In genomic region chr6:33405541-33405940, GRCh38 we compare ENCODE assay signal across 1 cellular context.
TF ChIP-seq lines count a peak whose summit lies in the region.

No MANE protein-coding gene starts in this region.

TF ChIP-seq in IMR-90, 13 proteins besides CTCF, POLR2A, EP300 and RAD21:
- no peak for TF ChIP-seq ELK1 (IDR thresholded peaks at IDR 0.05; ENCODE audit: borderline replicate concordance, low read depth, low read length)
- no peak for TF ChIP-seq MXI1 (IDR thresholded peaks at IDR 0.05; ENCODE audit: borderline replicate concordance, low read depth, low read length)
- no peak for TF ChIP-seq CHD1 (IDR thresholded peaks at IDR 0.05; ENCODE audit: low read depth, low read length)
- TF ChIP-seq MAFK (IDR thresholded peaks at IDR 0.05; ENCODE audit: low read depth, low read length), result no peak
- no peak for TF ChIP-seq CEBPB (IDR thresholded peaks at IDR 0.05; ENCODE audit: low read depth, low read length)
- TF ChIP-seq, protein P1, sequence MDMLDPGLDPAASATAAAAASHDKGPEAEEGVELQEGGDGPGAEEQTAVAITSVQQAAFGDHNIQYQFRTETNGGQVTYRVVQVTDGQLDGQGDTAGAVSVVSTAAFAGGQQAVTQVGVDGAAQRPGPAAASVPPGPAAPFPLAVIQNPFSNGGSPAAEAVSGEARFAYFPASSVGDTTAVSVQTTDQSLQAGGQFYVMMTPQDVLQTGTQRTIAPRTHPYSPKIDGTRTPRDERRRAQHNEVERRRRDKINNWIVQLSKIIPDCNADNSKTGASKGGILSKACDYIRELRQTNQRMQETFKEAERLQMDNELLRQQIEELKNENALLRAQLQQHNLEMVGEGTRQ (IDR thresholded peaks at IDR 0.05; ENCODE audit: low read depth, low read length), result no peak
- TF ChIP-seq NFE2L2 (IDR thresholded peaks at IDR 0.05; ENCODE audit: low read depth, low read length), result no peak
- no peak for TF ChIP-seq RCOR1 (IDR thresholded peaks at IDR 0.05; ENCODE audit: insufficient replicate concordance, low read length)
- no peak for TF ChIP-seq BHLHE40 (IDR thresholded peaks at IDR 0.05; ENCODE audit: low read depth, low read length)
- TF ChIP-seq SMC3 (IDR thresholded peaks at IDR 0.05; ENCODE audit: low read depth, low read length), result no peak
- TF ChIP-seq MAZ (IDR thresholded peaks at IDR 0.05; ENCODE audit: borderline replicate concordance, low read depth, low read length), result no peak
- TF ChIP-seq RFX5 (IDR thresholded peaks at IDR 0.05; ENCODE audit: low read depth, low read length), result no peak
- no peak for TF ChIP-seq FOS (IDR thresholded peaks at IDR 0.05; ENCODE audit: low read depth, low read length)
